ENCODE assay signal across 9 cellular contexts in genomic region chr1:65254320-65255087, GRCh38. TPM values are rescaled to one million over a fixed set of nuclear protein-coding genes. Genes with fewer than 3 reads are reported as not detected.
DNase-seq lines count a peak whose midpoint lies in the region; ATAC-seq and TF ChIP-seq lines count a peak whose summit lies in the region.
"Had no signal": no experiment of that assay in that cellular context is flagged by ENCODE, and none has a peak within 500 bp of the region (broad histone marks: within the 10 kb centered on the region; RNA-seq: fewer than 3 reads in every experiment).

No MANE protein-coding gene starts in this region.

- peak; percentile 80 for DNase-seq in CD1c-positive myeloid dendritic cell (ENCODE audit: extremely low spot score)
- peak; percentile 90 for DNase-seq in NCI-H748 (lab: John Stamatoyannopoulos, UW; ENCODE audit: unreplicated experiment)
- DNase-seq in activated CD8-positive, alpha-beta T cell treated with anti-CD3 and anti-CD28 coated beads for 36 hours: peak; percentile 89
- peak; percentile 67 for DNase-seq in effector CD4-positive, alpha-beta T cell
- DNase-seq in mesendoderm: peak; percentile 81
- peak; percentile 51 for DNase-seq in stimulated activated CD8-positive, alpha-beta memory T cell treated with anti-CD3 and anti-CD28 coated beads, Interleukin-15, amount 100 ng/mL, for 1 hour (ENCODE audit: low read depth)

- H3K4me3 ChIP-seq in mesendoderm (ENCODE audit: low read length): peak overlapping the region; percentile 81

- CTCF ChIA-PET in activated CD8-positive, alpha-beta T cell treated with anti-CD3 and anti-CD28 coated beads for 36 hours (lab: Charles Lee): interaction anchor here (0.8 to 1.9 kb wide), 8 partner anchors 12 to 433 kb away, joined by 3 to 8 read pairs (median 5); no protein-coding TSS in a partner anchor

- no peak overlapping the region for H4K5ac ChIP-seq in mesendoderm (ENCODE audit: low read length)

- H3K4ac ChIP-seq in mesendoderm (ENCODE audit: low read depth, low read length): peak overlapping the region; percentile 26

- peak overlapping the region; percentile 87 for H3K9ac ChIP-seq in mesendoderm (ENCODE audit: low read length)

- H3K27me3 ChIP-seq in mesendoderm (ENCODE audit: insufficient read depth, low read length, poor library complexity): no peaks in the 10 kb centered on the region

- intact Hi-C loops in activated CD8-positive, alpha-beta T cell treated with anti-CD3 and anti-CD28 coated beads for 36 hours (cut with micrococcal nuclease): loop anchor here (5.0 kb wide), 1 partner anchor 168 kb away; the partner anchor contains the start of genes LEPR and LEPROT

- no peak overlapping the region for H2BK120ac ChIP-seq in mesendoderm (ENCODE audit: low read depth, low read length)

- peaks cover 9% of the 10 kb centered on the region for H3K4me1 ChIP-seq in mesendoderm (ENCODE audit: control insufficient read depth, low read depth, low read length)

- H2AK5ac ChIP-seq in mesendoderm (ENCODE audit: low read length): no peak overlapping the region

- H3K36me3 ChIP-seq in mesendoderm (ENCODE audit: control insufficient read depth, insufficient read depth, low read length): no peaks in the 10 kb centered on the region

- WGBS in mesendoderm (ENCODE audit: extremely low coverage, insufficient coverage, low lambda C conversion rate): no CpG with 5 or more reads among the region's 92 CpGs

- no peaks in the 10 kb centered on the region for H3K9me3 Mint-ChIP-seq in activated CD8-positive, alpha-beta T cell treated with anti-CD3 and anti-CD28 coated beads for 36 hours

- peak overlapping the region; percentile 99 for H3K4me2 ChIP-seq in mesendoderm (ENCODE audit: low read length)

- H3K23ac ChIP-seq in mesendoderm (ENCODE audit: low read length): peak overlapping the region; percentile 76

- H3K4me3 Mint-ChIP-seq in activated CD8-positive, alpha-beta T cell treated with anti-CD3 and anti-CD28 coated beads for 36 hours: peak overlapping the region; percentile 85

- peak overlapping the region; percentile 76 for H3K27ac ChIP-seq in mesendoderm (ENCODE audit: low read depth, low read length)
- H3K27ac ChIP-seq: epithelial cell of prostate had no signal

- POLR2A ChIA-PET in activated CD8-positive, alpha-beta T cell treated with anti-CD3 and anti-CD28 coated beads for 36 hours (lab: Charles Lee): interaction anchor here (0.7 to 1.6 kb wide), 3 partner anchors 9 to 139 kb away, joined by 3 to 4 read pairs (median 3); no protein-coding TSS in a partner anchor

- no peaks in the 10 kb centered on the region for H3K79me2 ChIP-seq in mesendoderm (ENCODE audit: control insufficient read depth, insufficient read depth, low read length)

- H3K4me1 Mint-ChIP-seq in activated CD8-positive, alpha-beta T cell treated with anti-CD3 and anti-CD28 coated beads for 36 hours (ENCODE audit: low read depth): peaks cover 18% of the 10 kb centered on the region

- ATAC-seq in GM19324 (IDR thresholded peaks at IDR 0.05; ENCODE audit: low FRiP score, unreplicated experiment) (peak; percentile 98), HG03442 (IDR thresholded peaks at IDR 0.05; ENCODE audit: unreplicated experiment) (peak; percentile 97)
- peak; percentile 98 for ATAC-seq in activated CD8-positive, alpha-beta T cell treated with anti-CD3 and anti-CD28 coated beads for 36 hours

- no peaks in the 10 kb centered on the region for H3K36me3 Mint-ChIP-seq in activated CD8-positive, alpha-beta T cell treated with anti-CD3 and anti-CD28 coated beads for 36 hours (ENCODE audit: low read depth)

- H3K27me3 Mint-ChIP-seq in activated CD8-positive, alpha-beta T cell treated with anti-CD3 and anti-CD28 coated beads for 36 hours: peaks cover 13% of the 10 kb centered on the region

- H2BK5ac ChIP-seq in mesendoderm (ENCODE audit: low read length): no peak overlapping the region

- H3K79me1 ChIP-seq in mesendoderm (ENCODE audit: low read length): peaks cover 5% of the 10 kb centered on the region

- peak overlapping the region; percentile 93 for H3K56ac ChIP-seq in mesendoderm (ENCODE audit: low read length)

- H3K18ac ChIP-seq in mesendoderm (ENCODE audit: low read length): peak overlapping the region; percentile 76

- TF ChIP-seq CTCF in activated CD8-positive, alpha-beta T cell treated with anti-CD3 and anti-CD28 coated beads for 36 hours (IDR thresholded peaks at IDR 0.05): no peak

- H2BK15ac ChIP-seq in mesendoderm (replicated peaks; ENCODE audit: low read depth): no peak overlapping the region

- H4K8ac ChIP-seq in mesendoderm (ENCODE audit: low read depth, low read length): no peak overlapping the region

- H3K27ac Mint-ChIP-seq in activated CD8-positive, alpha-beta T cell treated with anti-CD3 and anti-CD28 coated beads for 36 hours: no peak overlapping the region

RNA-seq across cellular contexts. Expression of gene DNAJC6, which starts 54.8 kb away (rescaled TPM):
- 1 to 10 TPM; 2.1 to 2.2 TPM for total RNA-seq in activated CD8-positive, alpha-beta T cell treated with anti-CD3 and anti-CD28 coated beads for 36 hours
- 1.5 TPM for polyA plus RNA-seq in mesendoderm (2013, experiment 1 of 2)
- polyA plus RNA-seq in mesendoderm (2013, experiment 2 of 2): 1.3 TPM

Comparison
In these comparisons a context has a peak if more than half of its experiments do, and no peak if none do; other contexts are left out.
1. Peak in every context shown above with its lines: DNase-seq, ATAC-seq, H3K4me3 ChIP-seq and H3K27ac ChIP-seq.